ENCODE assay signal across 1 cellular context in the genomic region with DNA sequence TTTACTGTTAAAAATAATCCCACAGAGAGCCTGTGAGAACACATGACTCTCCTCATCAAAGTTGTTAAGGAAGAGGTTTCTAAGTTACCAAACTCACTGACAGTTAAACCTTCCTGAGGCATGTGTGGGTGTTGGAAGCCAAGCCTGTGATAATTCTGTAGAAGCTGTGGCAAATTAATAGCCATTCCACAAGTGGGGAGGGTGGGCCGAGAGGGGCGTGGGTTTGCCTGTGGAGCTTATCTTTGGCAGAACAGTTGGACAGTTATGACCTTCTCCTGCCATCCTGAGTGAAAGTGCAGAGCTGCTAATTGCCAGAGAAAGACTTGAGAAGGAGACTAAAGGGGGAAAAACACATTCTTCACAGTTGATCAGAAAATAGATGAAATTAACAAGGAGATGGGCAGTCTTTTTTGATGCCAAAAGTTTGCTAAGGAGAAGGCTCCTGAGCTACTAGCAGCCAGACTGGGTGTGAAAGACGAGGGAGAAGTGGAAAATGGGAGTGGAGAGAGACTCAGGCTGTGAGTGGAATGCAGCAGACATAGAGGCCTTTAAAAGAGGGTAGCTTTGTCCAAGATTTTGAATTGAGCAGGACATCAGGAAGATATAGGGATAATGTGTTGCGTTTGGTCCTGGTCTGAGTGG.
TF ChIP-seq lines count a peak whose summit lies in the region.

No MANE protein-coding gene starts in this region.

TF ChIP-seq in K562, 482 proteins besides CTCF, POLR2A, EP300 and RAD21 (continued from another document and continues in another):
- TF ChIP-seq, protein P1, sequence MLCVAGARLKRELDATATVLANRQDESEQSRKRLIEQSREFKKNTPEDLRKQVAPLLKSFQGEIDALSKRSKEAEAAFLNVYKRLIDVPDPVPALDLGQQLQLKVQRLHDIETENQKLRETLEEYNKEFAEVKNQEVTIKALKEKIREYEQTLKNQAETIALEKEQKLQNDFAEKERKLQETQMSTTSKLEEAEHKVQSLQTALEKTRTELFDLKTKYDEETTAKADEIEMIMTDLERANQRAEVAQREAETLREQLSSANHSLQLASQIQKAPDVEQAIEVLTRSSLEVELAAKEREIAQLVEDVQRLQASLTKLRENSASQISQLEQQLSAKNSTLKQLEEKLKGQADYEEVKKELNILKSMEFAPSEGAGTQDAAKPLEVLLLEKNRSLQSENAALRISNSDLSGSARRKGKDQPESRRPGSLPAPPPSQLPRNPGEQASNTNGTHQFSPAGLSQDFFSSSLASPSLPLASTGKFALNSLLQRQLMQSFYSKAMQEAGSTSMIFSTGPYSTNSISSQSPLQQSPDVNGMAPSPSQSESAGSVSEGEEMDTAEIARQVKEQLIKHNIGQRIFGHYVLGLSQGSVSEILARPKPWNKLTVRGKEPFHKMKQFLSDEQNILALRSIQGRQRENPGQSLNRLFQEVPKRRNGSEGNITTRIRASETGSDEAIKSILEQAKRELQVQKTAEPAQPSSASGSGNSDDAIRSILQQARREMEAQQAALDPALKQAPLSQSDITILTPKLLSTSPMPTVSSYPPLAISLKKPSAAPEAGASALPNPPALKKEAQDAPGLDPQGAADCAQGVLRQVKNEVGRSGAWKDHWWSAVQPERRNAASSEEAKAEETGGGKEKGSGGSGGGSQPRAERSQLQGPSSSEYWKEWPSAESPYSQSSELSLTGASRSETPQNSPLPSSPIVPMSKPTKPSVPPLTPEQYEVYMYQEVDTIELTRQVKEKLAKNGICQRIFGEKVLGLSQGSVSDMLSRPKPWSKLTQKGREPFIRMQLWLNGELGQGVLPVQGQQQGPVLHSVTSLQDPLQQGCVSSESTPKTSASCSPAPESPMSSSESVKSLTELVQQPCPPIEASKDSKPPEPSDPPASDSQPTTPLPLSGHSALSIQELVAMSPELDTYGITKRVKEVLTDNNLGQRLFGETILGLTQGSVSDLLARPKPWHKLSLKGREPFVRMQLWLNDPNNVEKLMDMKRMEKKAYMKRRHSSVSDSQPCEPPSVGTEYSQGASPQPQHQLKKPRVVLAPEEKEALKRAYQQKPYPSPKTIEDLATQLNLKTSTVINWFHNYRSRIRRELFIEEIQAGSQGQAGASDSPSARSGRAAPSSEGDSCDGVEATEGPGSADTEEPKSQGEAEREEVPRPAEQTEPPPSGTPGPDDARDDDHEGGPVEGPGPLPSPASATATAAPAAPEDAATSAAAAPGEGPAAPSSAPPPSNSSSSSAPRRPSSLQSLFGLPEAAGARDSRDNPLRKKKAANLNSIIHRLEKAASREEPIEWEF (CRISPR knock-in tag; IDR thresholded peaks at IDR 0.05), result no peak
- TF ChIP-seq NRF1 (conservative IDR thresholded peaks at IDR 0.05 in 1 of 2, IDR thresholded peaks at IDR 0.05 in 1 of 2) (no peak; a peak in 1 of 4 replicates), MAX (CRISPR knock-in tag; IDR thresholded peaks at IDR 0.05) (no peak), ZNF239 (CRISPR knock-in tag; IDR thresholded peaks at IDR 0.05) (0 out of 2 replicates have a peak, but pooled peaks have one; percentile 5), ZBTB12 (CRISPR knock-in tag; IDR thresholded peaks at IDR 0.05) (no peak), SFPQ (IDR thresholded peaks at IDR 0.05; ENCODE audit: low read depth, low read length) (no peak), FOXM1 (IDR thresholded peaks at IDR 0.05; ENCODE audit: low read depth) (no peak), FOXM1 (CRISPR knock-in tag; IDR thresholded peaks at IDR 0.05; ENCODE audit: low read depth) (no peak), RHOXF2B (CRISPR knock-in tag; conservative IDR thresholded peaks at IDR 0.05) (0 out of 2 replicates have a peak, but pooled peaks have one; percentile 4), HNRNPH1 (optimal IDR thresholded peaks at IDR 0.05; ENCODE audit: low read depth, low read length) (no peak), ZNF324 (CRISPR knock-in tag; IDR thresholded peaks at IDR 0.05) (no peak), CGGBP1 (CRISPR knock-in tag; IDR thresholded peaks at IDR 0.05) (no peak), ZNF212 (CRISPR knock-in tag; IDR thresholded peaks at IDR 0.05) (no peak), RNF219 (CRISPR knock-in tag; IDR thresholded peaks at IDR 0.05) (no peak), NR2C2 (CRISPR knock-in tag; IDR thresholded peaks at IDR 0.05) (no peak), NR2C2 (tag; IDR thresholded peaks at IDR 0.05) (peak; percentile 30; the same call in 1 of the 2 replicates), RBFOX2 (IDR thresholded peaks at IDR 0.05; ENCODE audit: low read depth, low read length) (no peak; the same call in 1 of the 2 replicates), ZNF436 (CRISPR knock-in tag; IDR thresholded peaks at IDR 0.05) (no peak), ETV6 (IDR thresholded peaks at IDR 0.05; ENCODE audit: borderline replicate concordance in 1 of 2, low read depth in 2 of 2, low read length in 1 of 2) (no peak), ETV6 (CRISPR knock-in tag; IDR thresholded peaks at IDR 0.05; ENCODE audit: borderline replicate concordance) (no peak), BMI1 (IDR thresholded peaks at IDR 0.05; ENCODE audit: low read length) (no peak), ELF2 (CRISPR knock-in tag; IDR thresholded peaks at IDR 0.05) (no peak), CXXC5 (CRISPR knock-in tag; IDR thresholded peaks at IDR 0.05) (0 out of 2 replicates have a peak, but pooled peaks have one; percentile 12), FOXJ3 (CRISPR knock-in tag; IDR thresholded peaks at IDR 0.05) (no peak), POLR3A (IDR thresholded peaks at IDR 0.05; ENCODE audit: borderline replicate concordance, extremely low read depth, insufficient read depth, insufficient read length) (no peak), TCF15 (CRISPR knock-in tag; IDR thresholded peaks at IDR 0.05) (no peak), ZNF175 (CRISPR knock-in tag; IDR thresholded peaks at IDR 0.05; ENCODE audit: low read depth) (no peak), HBP1 (CRISPR knock-in tag; IDR thresholded peaks at IDR 0.05) (no peak), NR3C1 (CRISPR knock-in tag; IDR thresholded peaks at IDR 0.05) (no peak), PTTG1 (tag; IDR thresholded peaks at IDR 0.05; ENCODE audit: low read depth) (no peak), ZKSCAN3 (CRISPR knock-in tag; IDR thresholded peaks at IDR 0.05) (no peak)
- TF ChIP-seq, protein P2, sequence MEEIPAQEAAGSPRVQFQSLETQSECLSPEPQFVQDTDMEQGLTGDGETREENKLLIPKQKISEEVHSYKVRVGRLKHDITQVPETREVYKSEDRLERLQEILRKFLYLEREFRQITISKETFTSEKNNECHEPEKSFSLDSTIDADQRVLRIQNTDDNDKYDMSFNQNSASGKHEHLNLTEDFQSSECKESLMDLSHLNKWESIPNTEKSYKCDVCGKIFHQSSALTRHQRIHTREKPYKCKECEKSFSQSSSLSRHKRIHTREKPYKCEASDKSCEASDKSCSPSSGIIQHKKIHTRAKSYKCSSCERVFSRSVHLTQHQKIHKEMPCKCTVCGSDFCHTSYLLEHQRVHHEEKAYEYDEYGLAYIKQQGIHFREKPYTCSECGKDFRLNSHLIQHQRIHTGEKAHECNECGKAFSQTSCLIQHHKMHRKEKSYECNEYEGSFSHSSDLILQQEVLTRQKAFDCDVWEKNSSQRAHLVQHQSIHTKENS (CRISPR knock-in tag; IDR thresholded peaks at IDR 0.05), result no peak
- TF ChIP-seq, protein P3, sequence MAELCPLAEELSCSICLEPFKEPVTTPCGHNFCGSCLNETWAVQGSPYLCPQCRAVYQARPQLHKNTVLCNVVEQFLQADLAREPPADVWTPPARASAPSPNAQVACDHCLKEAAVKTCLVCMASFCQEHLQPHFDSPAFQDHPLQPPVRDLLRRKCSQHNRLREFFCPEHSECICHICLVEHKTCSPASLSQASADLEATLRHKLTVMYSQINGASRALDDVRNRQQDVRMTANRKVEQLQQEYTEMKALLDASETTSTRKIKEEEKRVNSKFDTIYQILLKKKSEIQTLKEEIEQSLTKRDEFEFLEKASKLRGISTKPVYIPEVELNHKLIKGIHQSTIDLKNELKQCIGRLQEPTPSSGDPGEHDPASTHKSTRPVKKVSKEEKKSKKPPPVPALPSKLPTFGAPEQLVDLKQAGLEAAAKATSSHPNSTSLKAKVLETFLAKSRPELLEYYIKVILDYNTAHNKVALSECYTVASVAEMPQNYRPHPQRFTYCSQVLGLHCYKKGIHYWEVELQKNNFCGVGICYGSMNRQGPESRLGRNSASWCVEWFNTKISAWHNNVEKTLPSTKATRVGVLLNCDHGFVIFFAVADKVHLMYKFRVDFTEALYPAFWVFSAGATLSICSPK (IDR thresholded peaks at IDR 0.05; ENCODE audit: borderline replicate concordance), result no peak
- TF ChIP-seq, protein P4, sequence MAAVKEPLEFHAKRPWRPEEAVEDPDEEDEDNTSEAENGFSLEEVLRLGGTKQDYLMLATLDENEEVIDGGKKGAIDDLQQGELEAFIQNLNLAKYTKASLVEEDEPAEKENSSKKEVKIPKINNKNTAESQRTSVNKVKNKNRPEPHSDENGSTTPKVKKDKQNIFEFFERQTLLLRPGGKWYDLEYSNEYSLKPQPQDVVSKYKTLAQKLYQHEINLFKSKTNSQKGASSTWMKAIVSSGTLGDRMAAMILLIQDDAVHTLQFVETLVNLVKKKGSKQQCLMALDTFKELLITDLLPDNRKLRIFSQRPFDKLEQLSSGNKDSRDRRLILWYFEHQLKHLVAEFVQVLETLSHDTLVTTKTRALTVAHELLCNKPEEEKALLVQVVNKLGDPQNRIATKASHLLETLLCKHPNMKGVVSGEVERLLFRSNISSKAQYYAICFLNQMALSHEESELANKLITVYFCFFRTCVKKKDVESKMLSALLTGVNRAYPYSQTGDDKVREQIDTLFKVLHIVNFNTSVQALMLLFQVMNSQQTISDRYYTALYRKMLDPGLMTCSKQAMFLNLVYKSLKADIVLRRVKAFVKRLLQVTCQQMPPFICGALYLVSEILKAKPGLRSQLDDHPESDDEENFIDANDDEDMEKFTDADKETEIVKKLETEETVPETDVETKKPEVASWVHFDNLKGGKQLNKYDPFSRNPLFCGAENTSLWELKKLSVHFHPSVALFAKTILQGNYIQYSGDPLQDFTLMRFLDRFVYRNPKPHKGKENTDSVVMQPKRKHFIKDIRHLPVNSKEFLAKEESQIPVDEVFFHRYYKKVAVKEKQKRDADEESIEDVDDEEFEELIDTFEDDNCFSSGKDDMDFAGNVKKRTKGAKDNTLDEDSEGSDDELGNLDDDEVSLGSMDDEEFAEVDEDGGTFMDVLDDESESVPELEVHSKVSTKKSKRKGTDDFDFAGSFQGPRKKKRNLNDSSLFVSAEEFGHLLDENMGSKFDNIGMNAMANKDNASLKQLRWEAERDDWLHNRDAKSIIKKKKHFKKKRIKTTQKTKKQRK (IDR thresholded peaks at IDR 0.05; ENCODE audit: borderline replicate concordance, low read depth, low read length), result no peak
